ENCODE assay signal across 15 cellular contexts in the genomic region with DNA sequence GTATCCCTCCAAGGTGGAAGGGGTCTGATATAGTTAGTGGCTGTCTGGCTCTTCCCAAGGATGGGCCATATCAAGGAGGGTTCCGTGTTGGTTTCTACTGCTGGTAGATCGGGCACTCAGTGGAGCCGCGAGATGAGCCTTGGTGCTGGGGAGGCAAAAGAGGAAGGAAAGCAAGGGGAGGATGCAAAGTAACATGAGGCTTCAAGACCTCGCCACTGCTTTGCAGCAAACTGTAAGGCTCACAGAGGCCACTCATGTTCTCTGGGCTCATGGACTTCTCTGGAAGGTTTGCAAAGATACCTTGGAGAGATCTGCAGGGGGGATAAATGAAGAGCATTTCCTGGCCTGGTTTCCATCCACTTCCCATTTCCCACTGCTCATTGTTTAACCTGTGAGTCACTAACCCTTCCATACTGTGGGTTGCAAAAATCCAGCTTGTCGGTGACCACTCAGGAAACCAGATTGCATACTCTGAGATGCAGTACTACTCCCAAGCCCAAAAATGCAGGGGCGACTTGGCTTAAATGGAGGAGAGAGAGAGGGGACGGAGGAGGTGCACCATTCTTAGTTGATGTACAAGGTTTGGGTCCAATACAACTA. TPM values are rescaled to one million over a fixed set of nuclear protein-coding genes. Genes with fewer than 3 reads are reported as not detected.
DNase-seq lines count a peak whose midpoint lies in the region; ATAC-seq, FAIRE-seq and TF ChIP-seq lines count a peak whose summit lies in the region.
"Had no signal": no experiment of that assay in that cellular context is flagged by ENCODE, and none has a peak within 500 bp of the region (broad histone marks: within the 10 kb centered on the region; RNA-seq: fewer than 3 reads in every experiment).

No MANE protein-coding gene starts in this region.

- no peaks in the 10 kb centered on the region for H3K4me1 ChIP-seq in mucosa of descending colon (ENCODE audit: low read depth)
- no peaks in the 10 kb centered on the region for H3K4me1 ChIP-seq in effector memory CD4-positive, alpha-beta T cell (ENCODE audit: control insufficient read depth, insufficient read depth, low read length, poor library complexity, severe bottlenecking)

- no peaks in the 10 kb centered on the region for H3K27me3 ChIP-seq in MG63
- no peaks in the 10 kb centered on the region for H3K27me3 ChIP-seq in effector memory CD4-positive, alpha-beta T cell (replicated peaks; ENCODE audit: control insufficient read depth, insufficient read depth, low read length, poor library complexity, severe bottlenecking)

- H3K36me3 ChIP-seq in MG63 (peaks cover 2% of the 10 kb centered on the region; the same call in 1 of the 2 replicates), mucosa of descending colon (ENCODE audit: low read depth) (no peaks in the 10 kb centered on the region)
- H3K36me3 ChIP-seq in effector memory CD4-positive, alpha-beta T cell (ENCODE audit: control insufficient read depth, insufficient read depth, low read length), result no peaks in the 10 kb centered on the region

- intact Hi-C loops in mucosa of descending colon (cut with DNase I, micrococcal nuclease) (no loop called here), posterior cingulate gyrus (cut with DNase I) (no loop called here)

- no peak overlapping the region for H3K27ac ChIP-seq in effector memory CD4-positive, alpha-beta T cell (ENCODE audit: insufficient read depth, low read length, poor library complexity, severe bottlenecking)

- DNase-seq in EH (ENCODE audit: low read depth), result peak; percentile 71
- peak; percentile 34 for DNase-seq in MG63
- peak; percentile 57 for DNase-seq in astrocyte of the hippocampus (ENCODE audit: low read depth, low spot score)
- peak; percentile 22 for DNase-seq in kidney tubule cell (ENCODE audit: low spot score)
- no peak for DNase-seq in mucosa of descending colon
- no peak for DNase-seq in effector memory CD4-positive, alpha-beta T cell
- DNase-seq in posterior cingulate gyrus, result no peak
- no peak for DNase-seq in GM12891 (ENCODE audit: insufficient read length, low spot score)
- DNase-seq: activated CD4-positive, CD25-positive, alpha-beta regulatory T cell; activated naive CD4-positive, alpha-beta T cell treated with anti-CD3 and anti-CD28 coated beads, Interleukin-2, amount 10 ng/mL, durations not matched to agents 7 days and 5 days; CD4-positive, CD25-positive, alpha-beta regulatory T cell; central memory CD4-positive, alpha-beta T cell; hippocampal formation; NCI-H1105; NCI-H345 had no signal

- FAIRE-seq in GM12891 (lab: Jason Lieb, UNC), result no peak

- no peak for TF ChIP-seq POLR2A in GM12891 (IDR thresholded peaks at IDR 0.05; ENCODE audit: low read depth, low read length)

- H3K9me3 ChIP-seq in MG63 (no peaks in the 10 kb centered on the region), mucosa of descending colon (no peaks in the 10 kb centered on the region)
- H3K9me3 ChIP-seq in effector memory CD4-positive, alpha-beta T cell (ENCODE audit: control insufficient read depth, low read length), result no peaks in the 10 kb centered on the region

- H3K4me3 ChIP-seq in MG63, result no peak overlapping the region
- no peak overlapping the region for H3K4me3 ChIP-seq in mucosa of descending colon
- no peak overlapping the region for H3K4me3 ChIP-seq in effector memory CD4-positive, alpha-beta T cell (ENCODE audit: insufficient read depth, low read depth, low read length, poor library complexity, severe bottlenecking)

- no peak for TF ChIP-seq CTCF in mucosa of descending colon (IDR thresholded peaks at IDR 0.05)

- ATAC-seq in mucosa of descending colon, result no peak

TF ChIP-seq in GM12891, 5 proteins besides CTCF, POLR2A, EP300 and RAD21:
- TF ChIP-seq PAX5 (IDR thresholded peaks at IDR 0.05; ENCODE audit: insufficient read depth, low read length, severe bottlenecking), result no peak
- TF ChIP-seq POU2F2 (IDR thresholded peaks at IDR 0.05; ENCODE audit: low read depth, low read length), result no peak
TF ChIP-seq in GM12891: peak in this region for 0.

RNA-seq across cellular contexts. Expression of gene OSBP2, which starts 38.5 kb away (rescaled TPM):
- total RNA-seq in MG63 (2014; rRNA removed; shearing (Covaris generic); ENCODE audit: low replicate concordance), result 2.4 and 9.3 TPM in 2 replicates
- total RNA-seq in mucosa of descending colon, result 1 to 10 TPM; 2.9 to 5.3 (median 3.4) TPM
- 0.35 TPM for polyA plus RNA-seq in GM12891 (2012; ENCODE audit: low read depth, missing spikeins)

Comparison
In these comparisons a context has a peak if more than half of its experiments do, and no peak if none do; other contexts are left out.
1. DNase-seq: peak in EH (single experiment), MG63 (single experiment), astrocyte of the hippocampus (single experiment) and kidney tubule cell (single experiment); none in mucosa of descending colon (0 of 3), effector memory CD4-positive, alpha-beta T cell (0 of 3), posterior cingulate gyrus (0 of 10) and GM12891 (single experiment).